Comparison of ENCODE assay signal across 8 cellular contexts in the genomic region with DNA sequence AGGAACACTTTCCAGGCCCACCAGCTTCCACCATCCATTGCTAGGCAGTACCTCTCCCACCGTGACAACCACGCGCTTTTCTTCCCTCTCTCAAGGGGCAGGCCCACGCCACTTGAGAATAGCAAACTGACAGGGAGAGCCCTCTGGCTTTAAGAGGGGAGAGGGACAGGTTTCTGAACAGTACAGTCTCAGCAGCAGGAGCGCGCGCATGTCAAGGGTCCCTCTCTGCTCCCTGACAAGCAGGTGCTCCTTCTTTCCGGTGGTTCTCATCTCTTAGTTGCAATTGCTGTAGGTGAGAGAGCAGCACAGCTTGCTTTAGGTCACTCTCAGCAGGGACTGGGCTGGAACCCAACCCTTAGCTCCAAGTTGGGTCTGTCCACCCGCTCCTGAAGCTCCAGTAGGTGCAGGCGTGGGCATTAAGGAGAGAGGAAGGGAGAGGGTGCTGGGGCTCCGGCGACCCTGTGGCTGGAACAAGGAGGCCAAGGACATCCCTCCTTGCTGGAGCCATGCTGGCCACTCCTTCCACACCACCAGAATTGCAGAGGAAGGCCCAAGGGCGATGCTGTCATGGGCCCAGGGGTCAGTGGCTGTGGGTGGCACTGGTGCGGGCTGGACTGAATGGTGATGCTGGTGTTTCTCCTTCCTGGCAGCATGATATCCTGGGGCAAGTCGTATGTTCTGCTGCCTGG. TPM values are rescaled to one million over a fixed set of nuclear protein-coding genes. Genes with fewer than 3 reads are reported as not detected.
DNase-seq lines count a peak whose midpoint lies in the region; ATAC-seq, FAIRE-seq and TF ChIP-seq lines count a peak whose summit lies in the region.

No MANE protein-coding gene starts in this region.

- ATAC-seq in HG02938 (IDR thresholded peaks at IDR 0.05; ENCODE audit: unreplicated experiment) (peak; percentile 6), HG03378 (IDR thresholded peaks at IDR 0.05; ENCODE audit: unreplicated experiment) (no peak)
- no peak for ATAC-seq in activated naive CD4-positive, alpha-beta T cell treated with anti-CD3 and anti-CD28 coated beads, Interleukin-2, amount 50 U/mL, for 72 hours

- TF ChIP-seq CTCF in C4-2B (conservative IDR thresholded peaks at IDR 0.05) = no peak
- no peak for TF ChIP-seq CTCF in right atrium auricular region (IDR thresholded peaks at IDR 0.05)

- H3K9me3 ChIP-seq in right atrium auricular region = no peaks in the 10 kb centered on the region
- H3K9me3 ChIP-seq in skeletal muscle satellite cell (replicated peaks; ENCODE audit: low read length) = peaks cover 5% of the 10 kb centered on the region

- H3K27ac Mint-ChIP-seq in activated naive CD4-positive, alpha-beta T cell treated with anti-CD3 and anti-CD28 coated beads, Interleukin-2, amount 50 U/mL, for 72 hours = peak overlapping the region; percentile 93 to 97

- H3K4me3 ChIP-seq in right atrium auricular region (peak overlapping the region; percentile 43 to 64), skeletal muscle satellite cell (ENCODE audit: low read length) (peak overlapping the region; percentile 73)

- peak overlapping the region; percentile 98 for H3K9ac ChIP-seq in skeletal muscle satellite cell (ENCODE audit: low read depth, low read length)

- no peak for DNase-seq in activated naive CD4-positive, alpha-beta T cell treated with anti-CD3 and anti-CD28 coated beads, Interleukin-2, amount 50 U/mL, for 72 hours (ENCODE audit: low spot score in 2 of 2)
- DNase-seq in right atrium auricular region (ENCODE audit: low spot score) (peak; percentile 58), urothelium cell line (ENCODE audit: low spot score) (no peak)
- no peak for DNase-seq in activated CD4-positive, alpha-beta T cell treated with anti-CD3 and anti-CD28 coated beads for 48 hours

- H3K4me2 ChIP-seq in skeletal muscle satellite cell (ENCODE audit: low read length) = peak overlapping the region; percentile 97

- H3K36me3 ChIP-seq in right atrium auricular region = peaks cover 28% of the 10 kb centered on the region
- peaks cover 20% of the 10 kb centered on the region for H3K36me3 ChIP-seq in skeletal muscle satellite cell (ENCODE audit: insufficient read depth, low read length)

- H3K27me3 ChIP-seq in right atrium auricular region = no peaks in the 10 kb centered on the region
- no peaks in the 10 kb centered on the region for H3K27me3 ChIP-seq in skeletal muscle satellite cell (ENCODE audit: control insufficient read depth, insufficient read depth, low read length)

- peaks cover 0 to 19% of the 10 kb centered on the region in 2 donors for H3K36me3 Mint-ChIP-seq in activated naive CD4-positive, alpha-beta T cell treated with anti-CD3 and anti-CD28 coated beads, Interleukin-2, amount 50 U/mL, for 72 hours

- H3K4me1 ChIP-seq in right atrium auricular region (peaks cover 0 to 15% of the 10 kb centered on the region in 2 donors), skeletal muscle satellite cell (ENCODE audit: control insufficient read depth, insufficient read depth, low read length) (peaks cover 11% of the 10 kb centered on the region)

- H3K27ac ChIP-seq in C4-2B (peak overlapping the region; percentile 91), right atrium auricular region (peak overlapping the region; percentile 93 to 95)

- no peak for FAIRE-seq in urothelium cell line (lab: Jason Lieb, UNC)

- H3K9me3 Mint-ChIP-seq in activated naive CD4-positive, alpha-beta T cell treated with anti-CD3 and anti-CD28 coated beads, Interleukin-2, amount 50 U/mL, for 72 hours = no peaks in the 10 kb centered on the region

RNA-seq across cellular contexts. Expression of gene PHF2, which starts 9.0 kb away (rescaled TPM):
- 10 to 100 TPM; 12.3 to 15.5 TPM for total RNA-seq in activated naive CD4-positive, alpha-beta T cell treated with anti-CD3 and anti-CD28 coated beads, Interleukin-2, amount 50 U/mL, for 72 hours
- 10 to 100 TPM; 24.7 to 29.3 TPM for total RNA-seq in right atrium auricular region
- total RNA-seq in skeletal muscle satellite cell (2012; rRNA removed) = 7.0 and 7.4 TPM in 2 replicates
